1 cellular context compared by ENCODE assay signal in genomic region chr17:48908047-48908843, GRCh38.
TF ChIP-seq lines count a peak whose summit lies in the region.

TSS of gene UBE2Z (plus strand) at chr17:48908407. CDS start at chr17:48908504, 97 bp downstream.

TF ChIP-seq in K562, 482 proteins besides CTCF, POLR2A, EP300 and RAD21 (continued from another document and continues in another):
- TF ChIP-seq, protein P1, sequence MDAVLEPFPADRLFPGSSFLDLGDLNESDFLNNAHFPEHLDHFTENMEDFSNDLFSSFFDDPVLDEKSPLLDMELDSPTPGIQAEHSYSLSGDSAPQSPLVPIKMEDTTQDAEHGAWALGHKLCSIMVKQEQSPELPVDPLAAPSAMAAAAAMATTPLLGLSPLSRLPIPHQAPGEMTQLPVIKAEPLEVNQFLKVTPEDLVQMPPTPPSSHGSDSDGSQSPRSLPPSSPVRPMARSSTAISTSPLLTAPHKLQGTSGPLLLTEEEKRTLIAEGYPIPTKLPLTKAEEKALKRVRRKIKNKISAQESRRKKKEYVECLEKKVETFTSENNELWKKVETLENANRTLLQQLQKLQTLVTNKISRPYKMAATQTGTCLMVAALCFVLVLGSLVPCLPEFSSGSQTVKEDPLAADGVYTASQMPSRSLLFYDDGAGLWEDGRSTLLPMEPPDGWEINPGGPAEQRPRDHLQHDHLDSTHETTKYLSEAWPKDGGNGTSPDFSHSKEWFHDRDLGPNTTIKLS (IDR thresholded peaks at IDR 0.05; ENCODE audit: borderline replicate concordance, low read depth) = peak; percentile 86; the same call in 1 of the 2 replicates
- TF ChIP-seq ZNF224 (CRISPR knock-in tag; IDR thresholded peaks at IDR 0.05) (no peak), DACH1 (IDR thresholded peaks at IDR 0.05; ENCODE audit: partially characterized antibody) (no peak), ZKSCAN1 (IDR thresholded peaks at IDR 0.05; ENCODE audit: low read depth, low read length) (peak; percentile 5; the same call in 1 of the 2 replicates), HCFC1 (IDR thresholded peaks at IDR 0.05; ENCODE audit: low read depth, low read length) (peak; percentile 75), FOXA1 (IDR thresholded peaks at IDR 0.05; ENCODE audit: borderline replicate concordance) (no peak), ZNF785 (CRISPR knock-in tag; IDR thresholded peaks at IDR 0.05) (no peak), TRIM24 (IDR thresholded peaks at IDR 0.05) (peak in 1 of 2 experiments; percentile 46; a peak in 1 of 4 replicates), TRIM25 (IDR thresholded peaks at IDR 0.05; ENCODE audit: borderline replicate concordance) (peak; percentile 59; the same call in 1 of the 2 replicates), SRSF9 (IDR thresholded peaks at IDR 0.05; ENCODE audit: borderline replicate concordance, low read depth, low read length) (no peak), NCOA6 (IDR thresholded peaks at IDR 0.05) (no peak), GATAD2B (IDR thresholded peaks at IDR 0.05; ENCODE audit: borderline replicate concordance) (peak; percentile 88), SAFB (IDR thresholded peaks at IDR 0.05; ENCODE audit: borderline replicate concordance, low read depth, low read length) (0 out of 2 replicates have a peak, but pooled peaks have one; percentile 10), HEY1 (CRISPR knock-in tag; IDR thresholded peaks at IDR 0.05; ENCODE audit: borderline replicate concordance) (no peak), ZNF696 (CRISPR knock-in tag; conservative IDR thresholded peaks at IDR 0.05) (no peak), MYNN (IDR thresholded peaks at IDR 0.05) (no peak), MYNN (CRISPR knock-in tag; IDR thresholded peaks at IDR 0.05) (no peak), GTF2F1 (IDR thresholded peaks at IDR 0.05; ENCODE audit: low read depth, low read length) (peak; percentile 67; the same call in 1 of the 2 replicates), SMAD4 (CRISPR knock-in tag; conservative IDR thresholded peaks at IDR 0.05) (peak; percentile 85), ZNF76 (CRISPR knock-in tag; IDR thresholded peaks at IDR 0.05; ENCODE audit: borderline replicate concordance) (no peak), FOXA3 (CRISPR knock-in tag; conservative IDR thresholded peaks at IDR 0.05 in 1 of 2, IDR thresholded peaks at IDR 0.05 in 1 of 2) (no peak), CHD1 (IDR thresholded peaks at IDR 0.05; ENCODE audit: low read length) (no peak), MTA3 (IDR thresholded peaks at IDR 0.05; ENCODE audit: borderline replicate concordance) (peak; percentile 91), HNRNPK (IDR thresholded peaks at IDR 0.05; ENCODE audit: low read depth, low read length, poor library complexity, severe bottlenecking) (no peak), TAF1 (IDR thresholded peaks at IDR 0.05; ENCODE audit: control insufficient read depth, extremely low read depth, insufficient read depth, low read length, severe bottlenecking) (peak; percentile 96), ZNF778 (CRISPR knock-in tag; IDR thresholded peaks at IDR 0.05) (no peak), ATF4 (CRISPR knock-in tag; IDR thresholded peaks at IDR 0.05) (no peak), CREB1 (IDR thresholded peaks at IDR 0.05) (peak; percentile 55; the same call in 1 of the 2 replicates), CREB1 (CRISPR knock-in tag; IDR thresholded peaks at IDR 0.05) (no peak; the same call in 1 of the 2 replicates), GATAD2A (IDR thresholded peaks at IDR 0.05) (no peak), RBFOX2 (IDR thresholded peaks at IDR 0.05; ENCODE audit: low read depth, low read length) (peak; percentile 92), ETV6 (IDR thresholded peaks at IDR 0.05; ENCODE audit: borderline replicate concordance in 1 of 2, low read depth in 2 of 2, low read length in 1 of 2) (no peak), ETV6 (CRISPR knock-in tag; IDR thresholded peaks at IDR 0.05; ENCODE audit: borderline replicate concordance) (no peak), HDAC8 (tag; IDR thresholded peaks at IDR 0.05) (no peak), ELF4 (CRISPR knock-in tag; IDR thresholded peaks at IDR 0.05) (peak; percentile 73), PCBP2 (IDR thresholded peaks at IDR 0.05; ENCODE audit: low read depth, low read length, poor library complexity, severe bottlenecking) (no peak), ZBTB2 (IDR thresholded peaks at IDR 0.05) (no peak; the same call in none of the 2 replicates), GATA2 (CRISPR knock-in tag; IDR thresholded peaks at IDR 0.05) (no peak), POU5F1 (IDR thresholded peaks at IDR 0.05; ENCODE audit: borderline replicate concordance, low read depth, low read length, partially characterized antibody) (no peak), ZNF384 (IDR thresholded peaks at IDR 0.05; ENCODE audit: low read depth, low read length) (no peak; the same call in 1 of the 2 replicates), ZNF830 (CRISPR knock-in tag; IDR thresholded peaks at IDR 0.05) (no peak), TAL1 (IDR thresholded peaks at IDR 0.05) (0 out of 2 replicates have a peak, but pooled peaks have one; percentile 15), YY1 (IDR thresholded peaks at IDR 0.05; ENCODE audit: borderline replicate concordance in 1 of 3, control insufficient read depth in 1 of 3, extremely low read depth in 1 of 3, insufficient read depth in 3 of 3, insufficient read length in 1 of 3, insufficient replicate concordance in 2 of 3, low read depth in 1 of 3, low read length in 2 of 3) (peak; percentile 39 to 90 (median 89)), E2F5 (CRISPR knock-in tag; IDR thresholded peaks at IDR 0.05) (no peak), MTA2 (IDR thresholded peaks at IDR 0.05; ENCODE audit: low read depth) (peak; percentile 31; the same call in 1 of the 2 replicates), PTBP1 (IDR thresholded peaks at IDR 0.05; ENCODE audit: low read depth, low read length) (no peak), TRIM28 (IDR thresholded peaks at IDR 0.05) (0 out of 2 replicates have a peak, but pooled peaks have one; percentile 21), ZNF444 (CRISPR knock-in tag; IDR thresholded peaks at IDR 0.05) (no peak), HNRNPL (IDR thresholded peaks at IDR 0.05; ENCODE audit: low read depth, low read length) (no peak), SRSF3 (IDR thresholded peaks at IDR 0.05; ENCODE audit: insufficient read depth, low read length) (no peak), KAT8 (IDR thresholded peaks at IDR 0.05; ENCODE audit: low read depth) (no peak), MCM2 (IDR thresholded peaks at IDR 0.05; ENCODE audit: low read depth) (no peak), GTF2B (IDR thresholded peaks at IDR 0.05; ENCODE audit: extremely low read depth, insufficient read length) (no peak), ZEB2 (IDR thresholded peaks at IDR 0.05) (peak; percentile 71), NR1H2 (CRISPR knock-in tag; IDR thresholded peaks at IDR 0.05) (no peak)
- TF ChIP-seq, protein P2, sequence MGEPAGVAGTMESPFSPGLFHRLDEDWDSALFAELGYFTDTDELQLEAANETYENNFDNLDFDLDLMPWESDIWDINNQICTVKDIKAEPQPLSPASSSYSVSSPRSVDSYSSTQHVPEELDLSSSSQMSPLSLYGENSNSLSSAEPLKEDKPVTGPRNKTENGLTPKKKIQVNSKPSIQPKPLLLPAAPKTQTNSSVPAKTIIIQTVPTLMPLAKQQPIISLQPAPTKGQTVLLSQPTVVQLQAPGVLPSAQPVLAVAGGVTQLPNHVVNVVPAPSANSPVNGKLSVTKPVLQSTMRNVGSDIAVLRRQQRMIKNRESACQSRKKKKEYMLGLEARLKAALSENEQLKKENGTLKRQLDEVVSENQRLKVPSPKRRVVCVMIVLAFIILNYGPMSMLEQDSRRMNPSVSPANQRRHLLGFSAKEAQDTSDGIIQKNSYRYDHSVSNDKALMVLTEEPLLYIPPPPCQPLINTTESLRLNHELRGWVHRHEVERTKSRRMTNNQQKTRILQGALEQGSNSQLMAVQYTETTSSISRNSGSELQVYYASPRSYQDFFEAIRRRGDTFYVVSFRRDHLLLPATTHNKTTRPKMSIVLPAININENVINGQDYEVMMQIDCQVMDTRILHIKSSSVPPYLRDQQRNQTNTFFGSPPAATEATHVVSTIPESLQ (CRISPR knock-in tag; IDR thresholded peaks at IDR 0.05) = no peak
- TF ChIP-seq, protein P3, sequence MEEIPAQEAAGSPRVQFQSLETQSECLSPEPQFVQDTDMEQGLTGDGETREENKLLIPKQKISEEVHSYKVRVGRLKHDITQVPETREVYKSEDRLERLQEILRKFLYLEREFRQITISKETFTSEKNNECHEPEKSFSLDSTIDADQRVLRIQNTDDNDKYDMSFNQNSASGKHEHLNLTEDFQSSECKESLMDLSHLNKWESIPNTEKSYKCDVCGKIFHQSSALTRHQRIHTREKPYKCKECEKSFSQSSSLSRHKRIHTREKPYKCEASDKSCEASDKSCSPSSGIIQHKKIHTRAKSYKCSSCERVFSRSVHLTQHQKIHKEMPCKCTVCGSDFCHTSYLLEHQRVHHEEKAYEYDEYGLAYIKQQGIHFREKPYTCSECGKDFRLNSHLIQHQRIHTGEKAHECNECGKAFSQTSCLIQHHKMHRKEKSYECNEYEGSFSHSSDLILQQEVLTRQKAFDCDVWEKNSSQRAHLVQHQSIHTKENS (CRISPR knock-in tag; IDR thresholded peaks at IDR 0.05) = no peak
- TF ChIP-seq, protein P4, sequence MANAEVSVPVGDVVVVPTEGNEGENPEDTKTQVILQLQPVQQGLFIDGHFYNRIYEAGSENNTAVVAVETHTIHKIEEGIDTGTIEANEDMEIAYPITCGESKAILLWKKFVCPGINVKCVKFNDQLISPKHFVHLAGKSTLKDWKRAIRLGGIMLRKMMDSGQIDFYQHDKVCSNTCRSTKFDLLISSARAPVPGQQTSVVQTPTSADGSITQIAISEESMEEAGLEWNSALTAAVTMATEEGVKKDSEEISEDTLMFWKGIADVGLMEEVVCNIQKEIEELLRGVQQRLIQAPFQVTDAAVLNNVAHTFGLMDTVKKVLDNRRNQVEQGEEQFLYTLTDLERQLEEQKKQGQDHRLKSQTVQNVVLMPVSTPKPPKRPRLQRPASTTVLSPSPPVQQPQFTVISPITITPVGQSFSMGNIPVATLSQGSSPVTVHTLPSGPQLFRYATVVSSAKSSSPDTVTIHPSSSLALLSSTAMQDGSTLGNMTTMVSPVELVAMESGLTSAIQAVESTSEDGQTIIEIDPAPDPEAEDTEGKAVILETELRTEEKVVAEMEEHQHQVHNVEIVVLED (CRISPR knock-in tag; IDR thresholded peaks at IDR 0.05) = no peak
- TF ChIP-seq, protein P5, sequence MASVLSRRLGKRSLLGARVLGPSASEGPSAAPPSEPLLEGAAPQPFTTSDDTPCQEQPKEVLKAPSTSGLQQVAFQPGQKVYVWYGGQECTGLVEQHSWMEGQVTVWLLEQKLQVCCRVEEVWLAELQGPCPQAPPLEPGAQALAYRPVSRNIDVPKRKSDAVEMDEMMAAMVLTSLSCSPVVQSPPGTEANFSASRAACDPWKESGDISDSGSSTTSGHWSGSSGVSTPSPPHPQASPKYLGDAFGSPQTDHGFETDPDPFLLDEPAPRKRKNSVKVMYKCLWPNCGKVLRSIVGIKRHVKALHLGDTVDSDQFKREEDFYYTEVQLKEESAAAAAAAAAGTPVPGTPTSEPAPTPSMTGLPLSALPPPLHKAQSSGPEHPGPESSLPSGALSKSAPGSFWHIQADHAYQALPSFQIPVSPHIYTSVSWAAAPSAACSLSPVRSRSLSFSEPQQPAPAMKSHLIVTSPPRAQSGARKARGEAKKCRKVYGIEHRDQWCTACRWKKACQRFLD (CRISPR knock-in tag; IDR thresholded peaks at IDR 0.05) = peak; percentile 84
